Comparison of ENCODE assay signal across 9 cellular contexts in the genomic region with DNA sequence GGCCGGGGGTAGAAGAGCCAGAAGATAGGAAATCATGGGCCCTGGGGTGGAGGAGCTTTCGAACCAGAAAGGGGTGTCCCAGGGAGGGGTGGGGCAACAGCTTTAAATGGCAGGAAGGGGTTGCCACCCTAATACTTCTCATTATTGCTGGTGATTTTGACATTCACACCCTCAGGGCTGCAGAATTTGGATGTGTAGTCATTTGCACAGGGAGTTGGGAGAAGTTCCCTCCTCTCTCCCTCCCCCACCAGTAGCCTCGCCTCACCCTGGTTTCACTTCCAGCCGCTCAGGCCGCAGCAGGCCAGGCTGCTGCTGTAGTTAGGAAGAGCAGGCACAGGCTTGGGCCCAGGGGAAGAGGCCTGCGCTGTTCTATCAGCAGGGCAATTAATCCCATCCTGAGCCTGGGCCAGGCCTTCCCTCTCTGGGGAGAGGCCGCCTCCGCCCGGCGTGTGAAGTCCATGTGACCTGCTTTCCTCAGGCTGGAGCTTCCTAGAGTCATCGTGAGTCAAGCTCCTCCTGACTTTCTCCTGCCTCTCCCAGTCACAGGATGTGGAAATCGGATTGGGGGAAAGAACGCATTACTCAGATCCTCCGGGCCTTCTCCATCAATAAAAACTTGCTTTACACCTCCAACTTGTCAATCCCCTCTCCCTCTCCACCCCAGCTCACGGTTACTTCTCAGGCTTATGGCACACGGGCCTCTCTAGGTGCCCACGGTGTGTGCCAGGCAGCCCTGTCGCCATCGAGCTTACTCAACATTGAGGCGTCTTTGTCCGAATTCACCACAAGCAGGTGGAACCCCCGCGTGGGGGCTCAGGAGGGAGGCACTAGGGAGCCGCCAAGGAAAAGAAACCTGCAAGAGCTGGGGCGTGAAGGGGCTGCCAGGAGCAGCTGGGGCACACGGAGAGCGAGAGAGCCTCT. TPM values are rescaled to one million over a fixed set of nuclear protein-coding genes. Genes with fewer than 3 reads are reported as not detected.
DNase-seq lines count a peak whose midpoint lies in the region; ATAC-seq and TF ChIP-seq lines count a peak whose summit lies in the region.
"Had no signal": no experiment of that assay in that cellular context is flagged by ENCODE, and none has a peak within 500 bp of the region (broad histone marks: within the 10 kb centered on the region; RNA-seq: fewer than 3 reads in every experiment).

No MANE protein-coding gene starts in this region.

- H3K4me1 ChIP-seq in mammary epithelial cell (ENCODE audit: insufficient read depth, low read length), result peaks cover 75% of the 10 kb centered on the region
- peaks cover 18 to 35% of the 10 kb centered on the region in 2 donors for H3K4me1 ChIP-seq in left lung

- H3K4me1 Mint-ChIP-seq in endothelial cell (ENCODE audit: unreplicated experiment), result peaks cover 6% of the 10 kb centered on the region
- H3K4me1 Mint-ChIP-seq: activated naive CD8-positive, alpha-beta T cell treated with anti-CD3 and anti-CD28 coated beads, Interleukin-2, amount 10 ng/mL, durations not matched to agents 7 days and 5 days had no signal

- H3K36me3 Mint-ChIP-seq in endothelial cell (ENCODE audit: low read depth, unreplicated experiment), result no peaks in the 10 kb centered on the region
- H3K36me3 Mint-ChIP-seq: activated naive CD8-positive, alpha-beta T cell treated with anti-CD3 and anti-CD28 coated beads, Interleukin-2, amount 10 ng/mL, durations not matched to agents 7 days and 5 days had no signal

- H3K4me3 ChIP-seq in mammary epithelial cell (replicated peaks in 1 of 3; ENCODE audit: insufficient read depth in 1 of 3, low read depth in 2 of 3, low read length in 3 of 3) (peak overlapping the region in 2 of 3 experiments; percentile 17 to 27), left lung (no peak overlapping the region)

- dilution Hi-C loops in mammary epithelial cell (cut with HindIII; ENCODE audit: low sequenced_read_pairs), result loop anchor here (5.0 kb wide), 1 partner anchor 106 kb away; no protein-coding TSS in a partner anchor

- TF ChIP-seq CTCF in mammary epithelial cell (conservative IDR thresholded peaks at IDR 0.05 in 1 of 2, IDR thresholded peaks at IDR 0.05 in 1 of 2; ENCODE audit: extremely low read depth in 1 of 2, insufficient read depth in 1 of 2, low read depth in 1 of 2, low read length in 2 of 2) (no peak), left lung (IDR thresholded peaks at IDR 0.05) (no peak), endothelial cell (IDR thresholded peaks at IDR 0.05; ENCODE audit: unreplicated experiment) (no peak)

- 8% methylated on average over 19 of the region's 27 CpGs for WGBS in mammary epithelial cell (ENCODE audit: low coverage, missing lambda C conversion rate)

- H2AFZ ChIP-seq in mammary epithelial cell (ENCODE audit: low read depth, low read length), result no peak overlapping the region

- ATAC-seq in left lung, result peak; percentile 85
- ATAC-seq in HG02759 (IDR thresholded peaks at IDR 0.05; ENCODE audit: unreplicated experiment), result no peak
- ATAC-seq in HG02852 (IDR thresholded peaks at IDR 0.05; ENCODE audit: unreplicated experiment), result no peak

- H3K36me3 ChIP-seq in mammary epithelial cell (ENCODE audit: insufficient read depth, low read length) (no peaks in the 10 kb centered on the region), left lung (no peaks in the 10 kb centered on the region)

- peak overlapping the region; percentile 94 for H3K9ac ChIP-seq in mammary epithelial cell (ENCODE audit: insufficient read depth, low read length)

- peak overlapping the region; percentile 99 for H3K27ac ChIP-seq in mammary epithelial cell (ENCODE audit: insufficient read depth, low read depth, low read length)
- H3K27ac ChIP-seq in left lung, result peak overlapping the region; percentile 75

- no TSS peak for BruUV-seq in mammary epithelial cell (replicated peaks; lab: Mats Ljungman, UMichigan)

- H3K9me3 ChIP-seq in mammary epithelial cell (replicated peaks; ENCODE audit: insufficient read depth, low read length) (no peaks in the 10 kb centered on the region), left lung (no peaks in the 10 kb centered on the region)

- no peak overlapping the region for H3K27ac Mint-ChIP-seq in endothelial cell (ENCODE audit: unreplicated experiment)
- H3K27ac Mint-ChIP-seq: activated naive CD8-positive, alpha-beta T cell treated with anti-CD3 and anti-CD28 coated beads, Interleukin-2, amount 10 ng/mL, durations not matched to agents 7 days and 5 days had no signal

- H3K79me2 ChIP-seq in mammary epithelial cell (ENCODE audit: insufficient read depth, low read length), result no peaks in the 10 kb centered on the region

- peaks cover 1% of the 10 kb centered on the region for H3K27me3 Mint-ChIP-seq in endothelial cell (ENCODE audit: unreplicated experiment)
- H3K27me3 Mint-ChIP-seq: activated naive CD8-positive, alpha-beta T cell treated with anti-CD3 and anti-CD28 coated beads, Interleukin-2, amount 10 ng/mL, durations not matched to agents 7 days and 5 days had no signal

- intact Hi-C loops in mammary epithelial cell (cut with micrococcal nuclease) (loop anchor here (1.0 to 10.0 kb wide), 9 partner anchors 35 to 464 kb away; no protein-coding TSS in a partner anchor), left lung (cut with DNase I) (no loop called here)

- H3K4me3 Mint-ChIP-seq in endothelial cell (ENCODE audit: unreplicated experiment), result no peak overlapping the region
- H3K4me3 Mint-ChIP-seq: activated naive CD8-positive, alpha-beta T cell treated with anti-CD3 and anti-CD28 coated beads, Interleukin-2, amount 10 ng/mL, durations not matched to agents 7 days and 5 days had no signal

- in situ Hi-C loops in mammary epithelial cell (cut with MboI; ENCODE audit: low sequenced_read_pairs in 2 of 2), result loop anchor here (5.0 to 25.0 kb wide), 2 partner anchors 36 to 241 kb away; partner anchors contain the start of gene HIVEP1 (in 1 of the 2)

- CTCF ChIA-PET in mammary epithelial cell (lab: Charles Lee; ENCODE audit: low non-redundant PET), result interaction anchor here (0.5 to 0.9 kb wide), 5 partner anchors 22 to 85 kb away, joined by 4 to 6 read pairs (median 5); no protein-coding TSS in a partner anchor

- peak overlapping the region; percentile 60 for H3K4me2 ChIP-seq in mammary epithelial cell (ENCODE audit: insufficient read depth, low read depth, low read length)

- H4K20me1 ChIP-seq in mammary epithelial cell (ENCODE audit: insufficient read depth, low read length), result no peaks in the 10 kb centered on the region

- DNase-seq in AG20443 (ENCODE audit: low spot score), result peak; percentile 95
- DNase-seq in M059J (ENCODE audit: low read depth), result peak; percentile 100
- peak; percentile 100 for DNase-seq in mammary epithelial cell
- peak; percentile 86 to 91 for DNase-seq in left lung
- peak; percentile 100 for DNase-seq in stromal cell of bone marrow (ENCODE audit: low read depth)
- no peak for DNase-seq in endothelial cell (ENCODE audit: low spot score)
- DNase-seq: activated naive CD8-positive, alpha-beta T cell treated with anti-CD3 and anti-CD28 coated beads, Interleukin-2, amount 10 ng/mL, durations not matched to agents 7 days and 5 days had no signal

- H3K27me3 ChIP-seq in mammary epithelial cell (ENCODE audit: insufficient read depth, low read length) (no peaks in the 10 kb centered on the region), left lung (no peaks in the 10 kb centered on the region)

- H3K9me3 Mint-ChIP-seq in endothelial cell (ENCODE audit: unreplicated experiment), result no peaks in the 10 kb centered on the region
- H3K9me3 Mint-ChIP-seq: activated naive CD8-positive, alpha-beta T cell treated with anti-CD3 and anti-CD28 coated beads, Interleukin-2, amount 10 ng/mL, durations not matched to agents 7 days and 5 days had no signal

RNA-seq across cellular contexts. Expression of gene ADTRP, which starts 7.8 kb away (rescaled TPM):
- total RNA-seq in M059J (2014; rRNA removed; shearing (Covaris generic)), result 1.4 TPM in 2 replicates
- total RNA-seq in mammary epithelial cell (10 to 100 TPM; 46.6 to 74.0 TPM), left lung (10 to 100 TPM in 1 of 2 donors, 1 to 10 TPM in 1; 7.1 to 11.4 TPM), endothelial cell (ENCODE audit: unreplicated experiment) (not detected)
- 53.6 TPM for polyA plus RNA-seq in mammary epithelial cell
- polyA minus RNA-seq in mammary epithelial cell, result 54.0 TPM

Comparison
In these comparisons a context has a peak if more than half of its experiments do, and no peak if none do; other contexts are left out.
1. H3K4me3 ChIP-seq: peak in mammary epithelial cell (2 of 3); none in left lung (0 of 2).